ENCODE assay signal across 1 cellular context in the genomic region with DNA sequence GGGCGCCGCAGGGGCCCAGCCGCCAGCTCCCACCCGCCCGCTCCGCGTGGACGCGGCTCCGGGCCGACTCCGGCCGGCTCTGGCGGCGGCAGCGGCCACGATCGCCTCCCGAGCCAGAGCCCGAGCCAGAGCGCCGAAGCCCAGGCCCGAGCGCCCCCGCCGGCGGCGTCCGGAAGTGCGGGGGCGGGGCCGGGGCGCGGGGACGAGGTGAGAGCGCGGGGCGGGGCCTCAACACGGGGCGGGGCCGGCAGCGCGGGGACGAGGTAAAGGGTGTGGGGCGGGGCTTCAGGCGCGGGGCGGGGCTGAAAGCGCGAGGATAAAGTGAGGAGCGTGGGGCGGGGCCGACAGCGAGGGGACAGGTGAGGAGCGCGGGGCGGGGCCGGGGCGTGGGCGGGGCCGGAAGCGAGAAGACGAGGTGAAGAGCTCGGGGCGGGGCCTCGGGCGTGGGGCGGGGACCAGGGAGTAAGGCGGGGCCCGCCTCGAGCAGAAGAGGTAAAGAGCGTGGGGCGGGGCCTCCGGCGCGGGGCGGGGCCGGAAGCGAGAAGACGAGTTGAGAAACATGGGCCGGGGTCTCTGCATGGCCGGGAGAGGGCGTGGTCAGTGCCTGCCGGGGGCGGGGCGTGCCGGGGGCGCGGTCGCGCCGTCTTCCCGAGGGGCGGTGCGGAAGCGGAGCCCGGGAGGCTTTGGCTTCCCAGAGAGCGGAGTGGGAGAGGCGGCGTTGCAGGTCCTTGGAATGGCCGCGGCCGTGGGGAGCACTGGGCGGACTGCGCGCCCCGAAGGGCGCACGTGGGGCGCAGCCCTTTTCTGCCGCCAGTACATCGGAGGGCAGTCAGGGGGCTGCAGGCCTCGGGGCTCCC.
TF ChIP-seq lines count a peak whose summit lies in the region.

A gene with protein sequence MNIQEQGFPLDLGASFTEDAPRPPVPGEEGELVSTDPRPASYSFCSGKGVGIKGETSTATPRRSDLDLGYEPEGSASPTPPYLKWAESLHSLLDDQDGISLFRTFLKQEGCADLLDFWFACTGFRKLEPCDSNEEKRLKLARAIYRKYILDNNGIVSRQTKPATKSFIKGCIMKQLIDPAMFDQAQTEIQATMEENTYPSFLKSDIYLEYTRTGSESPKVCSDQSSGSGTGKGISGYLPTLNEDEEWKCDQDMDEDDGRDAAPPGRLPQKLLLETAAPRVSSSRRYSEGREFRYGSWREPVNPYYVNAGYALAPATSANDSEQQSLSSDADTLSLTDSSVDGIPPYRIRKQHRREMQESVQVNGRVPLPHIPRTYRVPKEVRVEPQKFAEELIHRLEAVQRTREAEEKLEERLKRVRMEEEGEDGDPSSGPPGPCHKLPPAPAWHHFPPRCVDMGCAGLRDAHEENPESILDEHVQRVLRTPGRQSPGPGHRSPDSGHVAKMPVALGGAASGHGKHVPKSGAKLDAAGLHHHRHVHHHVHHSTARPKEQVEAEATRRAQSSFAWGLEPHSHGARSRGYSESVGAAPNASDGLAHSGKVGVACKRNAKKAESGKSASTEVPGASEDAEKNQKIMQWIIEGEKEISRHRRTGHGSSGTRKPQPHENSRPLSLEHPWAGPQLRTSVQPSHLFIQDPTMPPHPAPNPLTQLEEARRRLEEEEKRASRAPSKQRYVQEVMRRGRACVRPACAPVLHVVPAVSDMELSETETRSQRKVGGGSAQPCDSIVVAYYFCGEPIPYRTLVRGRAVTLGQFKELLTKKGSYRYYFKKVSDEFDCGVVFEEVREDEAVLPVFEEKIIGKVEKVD (minus strand): TSS at position 177 of the 857 bp plus-strand sequence. CDS start 5,698 bp downstream, outside the sequence.

TF ChIP-seq in SK-N-SH, 30 proteins besides CTCF, POLR2A, EP300 and RAD21 (continued from another document):
- TF ChIP-seq, protein P1, sequence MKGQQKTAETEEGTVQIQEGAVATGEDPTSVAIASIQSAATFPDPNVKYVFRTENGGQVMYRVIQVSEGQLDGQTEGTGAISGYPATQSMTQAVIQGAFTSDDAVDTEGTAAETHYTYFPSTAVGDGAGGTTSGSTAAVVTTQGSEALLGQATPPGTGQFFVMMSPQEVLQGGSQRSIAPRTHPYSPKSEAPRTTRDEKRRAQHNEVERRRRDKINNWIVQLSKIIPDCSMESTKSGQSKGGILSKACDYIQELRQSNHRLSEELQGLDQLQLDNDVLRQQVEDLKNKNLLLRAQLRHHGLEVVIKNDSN (IDR thresholded peaks at IDR 0.05; ENCODE audit: borderline replicate concordance, low read depth), result no peak
- TF ChIP-seq GABPA (IDR thresholded peaks at IDR 0.05; ENCODE audit: low read depth), result no peak
- TF ChIP-seq NRF1 (IDR thresholded peaks at IDR 0.05; ENCODE audit: low read depth, low read length), result no peak
- TF ChIP-seq, protein P2, sequence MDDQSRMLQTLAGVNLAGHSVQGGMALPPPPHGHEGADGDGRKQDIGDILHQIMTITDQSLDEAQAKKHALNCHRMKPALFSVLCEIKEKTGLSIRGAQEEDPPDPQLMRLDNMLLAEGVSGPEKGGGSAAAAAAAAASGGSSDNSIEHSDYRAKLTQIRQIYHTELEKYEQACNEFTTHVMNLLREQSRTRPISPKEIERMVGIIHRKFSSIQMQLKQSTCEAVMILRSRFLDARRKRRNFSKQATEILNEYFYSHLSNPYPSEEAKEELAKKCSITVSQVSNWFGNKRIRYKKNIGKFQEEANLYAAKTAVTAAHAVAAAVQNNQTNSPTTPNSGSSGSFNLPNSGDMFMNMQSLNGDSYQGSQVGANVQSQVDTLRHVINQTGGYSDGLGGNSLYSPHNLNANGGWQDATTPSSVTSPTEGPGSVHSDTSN (IDR thresholded peaks at IDR 0.05), result no peak
- TF ChIP-seq, protein P3, sequence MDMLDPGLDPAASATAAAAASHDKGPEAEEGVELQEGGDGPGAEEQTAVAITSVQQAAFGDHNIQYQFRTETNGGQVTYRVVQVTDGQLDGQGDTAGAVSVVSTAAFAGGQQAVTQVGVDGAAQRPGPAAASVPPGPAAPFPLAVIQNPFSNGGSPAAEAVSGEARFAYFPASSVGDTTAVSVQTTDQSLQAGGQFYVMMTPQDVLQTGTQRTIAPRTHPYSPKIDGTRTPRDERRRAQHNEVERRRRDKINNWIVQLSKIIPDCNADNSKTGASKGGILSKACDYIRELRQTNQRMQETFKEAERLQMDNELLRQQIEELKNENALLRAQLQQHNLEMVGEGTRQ (IDR thresholded peaks at IDR 0.05; ENCODE audit: borderline replicate concordance, low read depth, low read length), result no peak
- TF ChIP-seq FOSL2 (IDR thresholded peaks at IDR 0.05; ENCODE audit: borderline replicate concordance, low read depth), result no peak
- no peak for TF ChIP-seq FOXM1 (IDR thresholded peaks at IDR 0.05; ENCODE audit: low read depth)
- TF ChIP-seq, protein P4, sequence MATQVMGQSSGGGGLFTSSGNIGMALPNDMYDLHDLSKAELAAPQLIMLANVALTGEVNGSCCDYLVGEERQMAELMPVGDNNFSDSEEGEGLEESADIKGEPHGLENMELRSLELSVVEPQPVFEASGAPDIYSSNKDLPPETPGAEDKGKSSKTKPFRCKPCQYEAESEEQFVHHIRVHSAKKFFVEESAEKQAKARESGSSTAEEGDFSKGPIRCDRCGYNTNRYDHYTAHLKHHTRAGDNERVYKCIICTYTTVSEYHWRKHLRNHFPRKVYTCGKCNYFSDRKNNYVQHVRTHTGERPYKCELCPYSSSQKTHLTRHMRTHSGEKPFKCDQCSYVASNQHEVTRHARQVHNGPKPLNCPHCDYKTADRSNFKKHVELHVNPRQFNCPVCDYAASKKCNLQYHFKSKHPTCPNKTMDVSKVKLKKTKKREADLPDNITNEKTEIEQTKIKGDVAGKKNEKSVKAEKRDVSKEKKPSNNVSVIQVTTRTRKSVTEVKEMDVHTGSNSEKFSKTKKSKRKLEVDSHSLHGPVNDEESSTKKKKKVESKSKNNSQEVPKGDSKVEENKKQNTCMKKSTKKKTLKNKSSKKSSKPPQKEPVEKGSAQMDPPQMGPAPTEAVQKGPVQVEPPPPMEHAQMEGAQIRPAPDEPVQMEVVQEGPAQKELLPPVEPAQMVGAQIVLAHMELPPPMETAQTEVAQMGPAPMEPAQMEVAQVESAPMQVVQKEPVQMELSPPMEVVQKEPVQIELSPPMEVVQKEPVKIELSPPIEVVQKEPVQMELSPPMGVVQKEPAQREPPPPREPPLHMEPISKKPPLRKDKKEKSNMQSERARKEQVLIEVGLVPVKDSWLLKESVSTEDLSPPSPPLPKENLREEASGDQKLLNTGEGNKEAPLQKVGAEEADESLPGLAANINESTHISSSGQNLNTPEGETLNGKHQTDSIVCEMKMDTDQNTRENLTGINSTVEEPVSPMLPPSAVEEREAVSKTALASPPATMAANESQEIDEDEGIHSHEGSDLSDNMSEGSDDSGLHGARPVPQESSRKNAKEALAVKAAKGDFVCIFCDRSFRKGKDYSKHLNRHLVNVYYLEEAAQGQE (IDR thresholded peaks at IDR 0.05; ENCODE audit: low read depth, low read length), result no peak
- TF ChIP-seq JUND (IDR thresholded peaks at IDR 0.05), result no peak
- TF ChIP-seq MXI1 (IDR thresholded peaks at IDR 0.05; ENCODE audit: low read depth, low read length), result no peak; the same call in 1 of the 2 replicates
- TF ChIP-seq FOXJ3 (CRISPR knock-in tag; IDR thresholded peaks at IDR 0.05), result no peak
- TF ChIP-seq TAF1 (IDR thresholded peaks at IDR 0.05; ENCODE audit: borderline replicate concordance, low read depth, low read length), result no peak
TF ChIP-seq in SK-N-SH: peak in this region for 3.
